ENCODE assay signal across 8 cellular contexts in genomic region chr7:139767561-139767982, GRCh38. TPM values are rescaled to one million over a fixed set of nuclear protein-coding genes. Genes with fewer than 3 reads are reported as not detected.
DNase-seq lines count a peak whose midpoint lies in the region; ATAC-seq and TF ChIP-seq lines count a peak whose summit lies in the region.

No MANE protein-coding gene starts in this region.

- peaks cover 9% of the 10 kb centered on the region for H3K4me1 ChIP-seq in HEK293 (ENCODE audit: control insufficient read depth, insufficient read depth, low read length)

- DNase-seq in NOMO-1 treated with DMSO at 0.1 percent for 48 hours (lab: John Stamatoyannopoulos, UW; ENCODE audit: unreplicated experiment) (peak; percentile 63), natural killer cell (no peak), HT-29 (ENCODE audit: low spot score) (no peak), NCI-H2227 (lab: John Stamatoyannopoulos, UW; ENCODE audit: unreplicated experiment) (no peak), COLO829 (ENCODE audit: low spot score) (no peak), LoVo (ENCODE audit: low spot score) (no peak)

- H3K27ac Mint-ChIP-seq in natural killer cell: peak overlapping the region; percentile 89 to 96

- peaks cover 0 to 2% of the 10 kb centered on the region in 2 experiments; a peak in 1 of 3 replicates for H3K36me3 ChIP-seq in HEK293 (ENCODE audit: control insufficient read depth in 2 of 2, insufficient read depth in 1 of 2, low read length in 2 of 2)

- H3K4me3 ChIP-seq in HEK293 (ENCODE audit: low read depth, low read length): no peak overlapping the region

- no peaks in the 10 kb centered on the region for H3K36me3 Mint-ChIP-seq in natural killer cell

- no peaks in the 10 kb centered on the region for H3K9me3 Mint-ChIP-seq in natural killer cell

- ATAC-seq in GM18858 (IDR thresholded peaks at IDR 0.05; ENCODE audit: unreplicated experiment): peak; percentile 90
- peak; percentile 42 to 69 (median 66) for ATAC-seq in natural killer cell

- H3K27me3 Mint-ChIP-seq in natural killer cell (ENCODE audit: low read depth in 2 of 2): no peaks in the 10 kb centered on the region

- H3K27ac ChIP-seq in HEK293 (ENCODE audit: extremely low read depth, low read depth, low read length): no peak overlapping the region

- H3K4me1 Mint-ChIP-seq in natural killer cell: peaks cover 82 to 87% of the 10 kb centered on the region in 2 donors

- H3K9me3 ChIP-seq in HEK293 (ENCODE audit: control insufficient read depth, insufficient read depth, low read depth, low read length): no peaks in the 10 kb centered on the region

- H3K4me3 Mint-ChIP-seq in natural killer cell: peak overlapping the region; percentile 68

- CTCF ChIA-PET in HEK293 (lab: Yijun Ruan, JAX): no interaction called here

- intact Hi-C loops in natural killer cell (cut with micrococcal nuclease): loop anchor here (5.0 kb wide), 1 partner anchor 40 kb away; no protein-coding TSS in a partner anchor

- no peak for TF ChIP-seq CTCF in HEK293 (tag by site-specific recombination; IDR thresholded peaks at IDR 0.05)
- TF ChIP-seq CTCF in natural killer cell (IDR thresholded peaks at IDR 0.05): no peak

- POLR2A ChIA-PET in HEK293 (lab: Yijun Ruan, JAX): no interaction called here

TF ChIP-seq in HEK293, 187 proteins besides CTCF, POLR2A, EP300 and RAD21:
- TF ChIP-seq, protein P1, sequence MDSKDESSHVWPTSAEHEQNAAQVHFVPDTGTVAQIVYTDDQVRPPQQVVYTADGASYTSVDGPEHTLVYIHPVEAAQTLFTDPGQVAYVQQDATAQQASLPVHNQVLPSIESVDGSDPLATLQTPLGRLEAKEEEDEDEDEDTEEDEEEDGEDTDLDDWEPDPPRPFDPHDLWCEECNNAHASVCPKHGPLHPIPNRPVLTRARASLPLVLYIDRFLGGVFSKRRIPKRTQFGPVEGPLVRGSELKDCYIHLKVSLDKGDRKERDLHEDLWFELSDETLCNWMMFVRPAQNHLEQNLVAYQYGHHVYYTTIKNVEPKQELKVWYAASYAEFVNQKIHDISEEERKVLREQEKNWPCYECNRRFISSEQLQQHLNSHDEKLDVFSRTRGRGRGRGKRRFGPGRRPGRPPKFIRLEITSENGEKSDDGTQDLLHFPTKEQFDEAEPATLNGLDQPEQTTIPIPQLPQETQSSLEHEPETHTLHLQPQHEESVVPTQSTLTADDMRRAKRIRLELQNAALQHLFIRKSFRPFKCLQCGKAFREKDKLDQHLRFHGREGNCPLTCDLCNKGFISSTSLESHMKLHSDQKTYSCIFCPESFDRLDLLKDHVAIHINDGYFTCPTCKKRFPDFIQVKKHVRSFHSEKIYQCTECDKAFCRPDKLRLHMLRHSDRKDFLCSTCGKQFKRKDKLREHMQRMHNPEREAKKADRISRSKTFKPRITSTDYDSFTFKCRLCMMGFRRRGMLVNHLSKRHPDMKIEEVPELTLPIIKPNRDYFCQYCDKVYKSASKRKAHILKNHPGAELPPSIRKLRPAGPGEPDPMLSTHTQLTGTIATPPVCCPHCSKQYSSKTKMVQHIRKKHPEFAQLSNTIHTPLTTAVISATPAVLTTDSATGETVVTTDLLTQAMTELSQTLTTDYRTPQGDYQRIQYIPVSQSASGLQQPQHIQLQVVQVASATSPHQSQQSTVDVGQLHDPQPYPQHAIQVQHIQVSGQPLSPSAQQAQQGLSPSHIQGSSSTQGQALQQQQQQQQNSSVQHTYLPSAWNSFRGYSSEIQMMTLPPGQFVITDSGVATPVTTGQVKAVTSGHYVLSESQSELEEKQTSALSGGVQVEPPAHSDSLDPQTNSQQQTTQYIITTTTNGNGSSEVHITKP (tag by site-specific recombination; IDR thresholded peaks at IDR 0.05): peak; percentile 57; the same call in 1 of the 2 replicates
- no peak for TF ChIP-seq KLF8 (tag by site-specific recombination; IDR thresholded peaks at IDR 0.05)

RNA-seq across cellular contexts. Expression of gene HIPK2, which starts 10.2 kb away (rescaled TPM):
- total RNA-seq in natural killer cell: 100 to 1,000 TPM; 127 to 145 (median 144) TPM
- total RNA-seq in HT-29 (2014; rRNA removed; shearing (Covaris generic)): 2.6 and 3.0 TPM in 2 replicates

Comparison
In these comparisons a context has a peak if more than half of its experiments do, and no peak if none do; other contexts are left out.
1. RNA of gene HIPK2, which starts 10.2 kb away (total RNA-seq): 127 to 145 TPM in natural killer cell; 2.6 to 3.0 TPM in HT-29; every median in the first group is over 10 times any median in the second.